In the genomic region with DNA sequence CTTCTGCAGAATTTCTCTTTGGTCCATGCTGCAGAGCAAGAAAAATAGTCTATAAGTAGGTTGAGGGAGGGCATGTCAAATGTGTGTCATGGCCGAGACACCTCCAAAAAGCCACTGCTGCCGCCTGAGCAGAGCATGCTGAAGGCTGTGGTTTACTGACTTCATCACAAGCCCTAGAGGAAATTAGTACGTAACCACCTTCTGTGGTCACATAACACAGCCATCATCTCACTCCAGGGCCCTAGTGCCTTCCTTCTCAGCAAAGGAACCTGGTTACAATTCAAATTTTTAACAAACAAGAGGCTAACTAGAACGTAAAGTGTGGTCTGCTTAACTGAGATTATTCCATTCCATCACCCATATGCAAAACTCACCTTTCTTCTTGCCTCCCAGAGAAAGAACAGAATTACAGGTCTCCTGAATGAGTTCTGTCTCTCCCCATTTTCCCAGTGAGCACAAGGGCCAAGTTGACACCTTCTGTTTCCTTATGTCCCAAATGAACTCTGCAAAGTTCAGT, we compare ENCODE assay signal across 8 cellular contexts. TPM values are rescaled to one million over a fixed set of nuclear protein-coding genes. Genes with fewer than 3 reads are reported as not detected.
DNase-seq lines count a peak whose midpoint lies in the region; ATAC-seq and TF ChIP-seq lines count a peak whose summit lies in the region.

A gene (minus strand): TSS at position 116 of the 517 bp plus-strand sequence.

- H3K27ac Mint-ChIP-seq in activated T-helper 17 cell treated with anti-CD3 and anti-CD28 coated beads, Interleukin-2, amount 50 U/mL, for 72 hours: peak within 1 kb of the TSS; percentile 96

- ATAC-seq in GM18520 (IDR thresholded peaks at IDR 0.05; ENCODE audit: unreplicated experiment): peak; percentile 90
- ATAC-seq in HG02938 (IDR thresholded peaks at IDR 0.05; ENCODE audit: unreplicated experiment): peak; percentile 91
- ATAC-seq in activated T-helper 17 cell treated with anti-CD3 and anti-CD28 coated beads, Interleukin-2, amount 50 U/mL, for 72 hours (replicated peaks): peak; percentile 89
- peak in 3 of 4 donors; percentile 70 to 86 (median 85) for ATAC-seq in heart left ventricle

- H3K27me3 Mint-ChIP-seq in activated T-helper 17 cell treated with anti-CD3 and anti-CD28 coated beads, Interleukin-2, amount 50 U/mL, for 72 hours: no peaks in the 10 kb centered on the region

- peak within 1 kb of the TSS; percentile 71 for H3K4me3 Mint-ChIP-seq in activated T-helper 17 cell treated with anti-CD3 and anti-CD28 coated beads, Interleukin-2, amount 50 U/mL, for 72 hours

- WGBS in heart left ventricle, 4 donors: 68 to 83% (median 78%) methylated on average over 4 of the region's 4 CpGs

- no peaks in the 10 kb centered on the region for H3K36me3 ChIP-seq in heart left ventricle

- no peaks in the 10 kb centered on the region for H3K9me3 Mint-ChIP-seq in activated T-helper 17 cell treated with anti-CD3 and anti-CD28 coated beads, Interleukin-2, amount 50 U/mL, for 72 hours

- DNase-seq in RKO (ENCODE audit: low spot score) (peak; percentile 38), heart left ventricle (peak in 3 of 5 donors; percentile 27 to 36 (median 30)), NCI-H1048 (lab: John Stamatoyannopoulos, UW) (no peak), superior temporal gyrus (ENCODE audit: extremely low spot score) (no peak)
- peak; percentile 60 to 88 for DNase-seq in stimulated activated CD4-positive, alpha-beta T cell treated with anti-CD3 and anti-CD28 coated beads, Interleukin-4, amount 100 ng/mL, for 4 hours

- peaks cover 32% of the 10 kb centered on the region for H3K4me1 Mint-ChIP-seq in activated T-helper 17 cell treated with anti-CD3 and anti-CD28 coated beads, Interleukin-2, amount 50 U/mL, for 72 hours

- no peaks in the 10 kb centered on the region for H3K27me3 ChIP-seq in heart left ventricle

- H3K36me3 Mint-ChIP-seq in activated T-helper 17 cell treated with anti-CD3 and anti-CD28 coated beads, Interleukin-2, amount 50 U/mL, for 72 hours (ENCODE audit: low read depth): peaks cover 44% of the 10 kb centered on the region

- TF ChIP-seq CTCF in heart left ventricle (IDR thresholded peaks at IDR 0.05): no peak

- no peak for TF ChIP-seq POLR2A in heart left ventricle (IDR thresholded peaks at IDR 0.05)

- H3K9me3 ChIP-seq in heart left ventricle: no peaks in the 10 kb centered on the region

- H3K4me3 ChIP-seq in heart left ventricle: peak within 1 kb of the TSS in 4 of 12 donors; percentile 7 to 55 (median 14)

- peak within 1 kb of the TSS in 4 of 12 donors; percentile 6 to 91 (median 44) for H3K27ac ChIP-seq in heart left ventricle

- peaks cover 0 to 38% (median 0%) of the 10 kb centered on the region in 12 donors for H3K4me1 ChIP-seq in heart left ventricle

- intact Hi-C loops in heart left ventricle (cut with DNase I): no loop called here

RNA-seq across cellular contexts. Expression of the gene that starts here (rescaled TPM):
- total RNA-seq in activated T-helper 17 cell treated with anti-CD3 and anti-CD28 coated beads, Interleukin-2, amount 50 U/mL, for 72 hours: 10 to 100 TPM; 55.9 to 70.1 TPM
- 1 to 10 TPM in 2 of 9 donors, under 1 TPM in 7; 0.16 to 4.2 (median 0.60) TPM for total RNA-seq in heart left ventricle
- under 1 TPM; 0.21 to 0.23 TPM for polyA plus RNA-seq in heart left ventricle

Comparison
In these comparisons a context has a peak if more than half of its experiments do, and no peak if none do; other contexts are left out.
1. RNA of the gene that starts here (total RNA-seq): 55.9 to 70.1 TPM in activated T-helper 17 cell treated with anti-CD3 and anti-CD28 coated beads, Interleukin-2, amount 50 U/mL, for 72 hours; 0.16 to 4.2 TPM in heart left ventricle; every median in the first group is over 10 times any median in the second.
2. DNase-seq: peak in RKO (single experiment), heart left ventricle (3 of 5) and stimulated activated CD4-positive, alpha-beta T cell treated with anti-CD3 and anti-CD28 coated beads, Interleukin-4, amount 100 ng/mL, for 4 hours (2 of 2); none in NCI-H1048 (single experiment) and superior temporal gyrus (single experiment).
3. Peak in every context shown above with its lines, with median percentiles within 50 percentile points of each other: ATAC-seq.